ENCODE assay signal across 19 cellular contexts in genomic region chr2:24182507-24182906, GRCh38. TPM values are rescaled to one million over a fixed set of nuclear protein-coding genes. Genes with fewer than 3 reads are reported as not detected.
DNase-seq lines count a peak whose midpoint lies in the region; TF ChIP-seq lines count a peak whose summit lies in the region.
"Had no signal": no experiment of that assay in that cellular context is flagged by ENCODE, and none has a peak within 500 bp of the region (broad histone marks: within the 10 kb centered on the region; RNA-seq: fewer than 3 reads in every experiment).

No MANE protein-coding gene starts in this region.

- no peak overlapping the region for H3K9ac ChIP-seq in Loucy (ENCODE audit: low read depth, low read length, poor library complexity, severe bottlenecking)
- H3K9ac ChIP-seq in neuronal stem cell (ENCODE audit: low read depth, low read length, poor library complexity): no peak overlapping the region
- H3K9ac ChIP-seq in GM23248: no peak overlapping the region
- H3K9ac ChIP-seq: BLaER1 treated with 17β-estradiol and CSF1 and Interleukin-3, amounts not matched to agents 10 nM and 100 nM had no signal

- H3K4me1 ChIP-seq in Loucy (ENCODE audit: insufficient read depth, low read length, poor library complexity, severe bottlenecking) (peaks cover 15% of the 10 kb centered on the region), SJCRH30 (peaks cover 7% of the 10 kb centered on the region; the same call in 1 of the 2 replicates), neuronal stem cell (ENCODE audit: control insufficient read depth in 2 of 2, insufficient read depth in 1 of 2, low read depth in 1 of 2, low read length in 2 of 2) (peaks cover 7 to 9% of the 10 kb centered on the region in 2 donors), GM23248 (ENCODE audit: insufficient read depth) (no peaks in the 10 kb centered on the region)

- H2BK15ac ChIP-seq in neuronal stem cell (ENCODE audit: low read length): no peak overlapping the region

- no peaks in the 10 kb centered on the region for H3K79me2 ChIP-seq in Loucy (ENCODE audit: insufficient read depth, low read length)
- H3K79me2 ChIP-seq in GM23248 (ENCODE audit: insufficient read depth): no peaks in the 10 kb centered on the region

- TF ChIP-seq CTCF in Loucy (conservative IDR thresholded peaks at IDR 0.05; ENCODE audit: low read length): no peak

- no peak overlapping the region for H3K27ac ChIP-seq in SJCRH30
- H3K27ac ChIP-seq in neuronal stem cell (replicated peaks; ENCODE audit: low read length): no peak overlapping the region
- H3K27ac ChIP-seq in GM23248: no peak overlapping the region
- H3K27ac ChIP-seq: BLaER1 treated with 17β-estradiol and CSF1 and Interleukin-3, amounts not matched to agents 10 nM and 100 nM; SK-N-MC had no signal

- H4K8ac ChIP-seq in neuronal stem cell (ENCODE audit: low read depth, low read length): no peak overlapping the region

- DNase-seq in NCI-H2196 (lab: John Stamatoyannopoulos, UW; ENCODE audit: unreplicated experiment): peak; percentile 29
- DNase-seq in NCI-H2196 treated with DMSO at 0.1 percent for 48 hours (lab: John Stamatoyannopoulos, UW; ENCODE audit: unreplicated experiment): no peak
- peak; percentile 36 to 51 for DNase-seq in SJCRH30
- DNase-seq in neuronal stem cell (ENCODE audit: low spot score): no peak
- no peak for DNase-seq in GM23248
- no peak for DNase-seq in activated CD4-positive, alpha-beta T cell treated with anti-CD3 and anti-CD28 coated beads, Interleukin-2, amount 50 U/mL, for 48 hours
- DNase-seq in RPMI8226: no peak
- DNase-seq: 8988T, COR-L47, HFFc6, NCI-H1417 treated with DMSO at 0.1 percent for 48 hours, NCI-H2081, NCI-H446 treated with DMSO at 0.1 percent for 48 hours, T-cell had no signal

- H3K14ac ChIP-seq in neuronal stem cell (ENCODE audit: low read length): no peak overlapping the region

- no peaks in the 10 kb centered on the region for H3K79me1 ChIP-seq in neuronal stem cell (ENCODE audit: low read depth, low read length)

- no CpG with 5 or more reads among the region's 7 CpGs for WGBS in neuronal stem cell (ENCODE audit: extremely low coverage in 2 of 2, insufficient read length in 2 of 2, insufficient replicate concordance in 1 of 2), 2 donors
- whole genome bisulfite sequencing in GM23248 (ENCODE audit: low coverage in 1 of 2, low lambda C conversion rate in 2 of 2, missing lambda C conversion rate in 2 of 2), 2 experiments: 89 to 92% methylated on average over 7 of the region's 7 CpGs

- no peaks in the 10 kb centered on the region for H3K9me2 ChIP-seq in Loucy (replicated peaks; ENCODE audit: low read depth, low read length)
- H3K9me2 ChIP-seq in GM23248 (ENCODE audit: insufficient read depth): no peaks in the 10 kb centered on the region

- H3K36me3 ChIP-seq in Loucy (ENCODE audit: insufficient read depth, low read length): no peaks in the 10 kb centered on the region
- H3K36me3 ChIP-seq in SJCRH30: no peaks in the 10 kb centered on the region
- no peaks in the 10 kb centered on the region for H3K36me3 ChIP-seq in neuronal stem cell (replicated peaks in 1 of 2; ENCODE audit: control insufficient read depth in 2 of 2, insufficient read depth in 2 of 2, low read length in 2 of 2)
- H3K36me3 ChIP-seq in GM23248 (ENCODE audit: low read depth): no peaks in the 10 kb centered on the region
- H3K36me3 ChIP-seq: BLaER1 treated with 17β-estradiol and CSF1 and Interleukin-3, amounts not matched to agents 10 nM and 100 nM had no signal

- no peak overlapping the region for H2BK5ac ChIP-seq in neuronal stem cell (ENCODE audit: low read length)

- no peak overlapping the region for H2BK120ac ChIP-seq in neuronal stem cell (ENCODE audit: low read depth, low read length)

- in situ Hi-C loops in GM23248 (cut with MboI): no loop called here

- H2AK5ac ChIP-seq in neuronal stem cell (ENCODE audit: low read depth, low read length): no peak overlapping the region

- H3K4me2 ChIP-seq in Loucy (ENCODE audit: low read depth, low read length, poor library complexity, severe bottlenecking) (no peak overlapping the region), neuronal stem cell (ENCODE audit: insufficient read depth, low read length, poor library complexity, severe bottlenecking) (no peak overlapping the region), GM23248 (ENCODE audit: unreplicated experiment) (no peak overlapping the region)

- H3K4me3 ChIP-seq in Loucy (ENCODE audit: low read length, poor library complexity, severe bottlenecking): no peak overlapping the region
- H3K4me3 ChIP-seq in SJCRH30: no peak overlapping the region; the same call in 1 of the 2 replicates
- H3K4me3 ChIP-seq in neuronal stem cell (ENCODE audit: low read length in 2 of 2): no peak overlapping the region
- H3K4me3 ChIP-seq in GM23248: no peak overlapping the region
- H3K4me3 ChIP-seq: BLaER1 treated with 17β-estradiol and CSF1 and Interleukin-3, amounts not matched to agents 10 nM and 100 nM; SK-N-MC had no signal

- no peaks in the 10 kb centered on the region for H3K9me3 ChIP-seq in Loucy (ENCODE audit: insufficient read depth, low read depth, low read length)
- H3K9me3 ChIP-seq in SJCRH30 (replicated peaks): no peaks in the 10 kb centered on the region
- no peaks in the 10 kb centered on the region for H3K9me3 ChIP-seq in neuronal stem cell (replicated peaks in 1 of 2; ENCODE audit: control insufficient read depth in 2 of 2, insufficient read depth in 1 of 2, low read depth in 1 of 2, low read length in 2 of 2)
- no peaks in the 10 kb centered on the region for H3K9me3 ChIP-seq in GM23248 (ENCODE audit: low read depth)
- H3K9me3 ChIP-seq: BLaER1 treated with 17β-estradiol and CSF1 and Interleukin-3, amounts not matched to agents 10 nM and 100 nM had no signal

- H2AFZ ChIP-seq in Loucy (ENCODE audit: low read length) (0 out of 2 replicates have a peak overlapping the region, but pooled peaks have one; percentile 27), neuronal stem cell (ENCODE audit: low read length) (peak overlapping the region; percentile 61), GM23248 (no peak overlapping the region)

- H4K20me1 ChIP-seq in Loucy (ENCODE audit: insufficient read depth, low read length, poor library complexity, severe bottlenecking) (no peaks in the 10 kb centered on the region), GM23248 (ENCODE audit: insufficient read depth) (no peaks in the 10 kb centered on the region)
- H4K20me1 ChIP-seq: BLaER1 treated with 17β-estradiol and CSF1 and Interleukin-3, amounts not matched to agents 10 nM and 100 nM had no signal

- no peak overlapping the region for H4K91ac ChIP-seq in neuronal stem cell (ENCODE audit: low read depth, low read length, poor library complexity)

- H3K23ac ChIP-seq in neuronal stem cell (ENCODE audit: low read depth, low read length, poor library complexity): no peak overlapping the region

- no peak overlapping the region for H3K18ac ChIP-seq in neuronal stem cell (ENCODE audit: low read length)

- no peak overlapping the region for H2BK12ac ChIP-seq in neuronal stem cell (ENCODE audit: low read length)

- H3F3A ChIP-seq in Loucy (ENCODE audit: low read depth): no peaks in the 10 kb centered on the region
- no peaks in the 10 kb centered on the region for H3F3A ChIP-seq in GM23248 (ENCODE audit: insufficient read depth)

- H3K27me3 ChIP-seq in Loucy (ENCODE audit: insufficient read depth, low read length, poor library complexity, severe bottlenecking): no peaks in the 10 kb centered on the region
- H3K27me3 ChIP-seq in SJCRH30: no peaks in the 10 kb centered on the region
- peaks cover 0 to 8% (median 0%) of the 10 kb centered on the region in 3 experiments for H3K27me3 ChIP-seq in neuronal stem cell (ENCODE audit: control insufficient read depth in 3 of 3, insufficient read depth in 3 of 3, low read depth in 1 of 3, low read length in 3 of 3)
- no peaks in the 10 kb centered on the region for H3K27me3 ChIP-seq in GM23248 (replicated peaks; ENCODE audit: insufficient read depth)
- H3K27me3 ChIP-seq: BLaER1 treated with 17β-estradiol and CSF1 and Interleukin-3, amounts not matched to agents 10 nM and 100 nM had no signal

- no peak overlapping the region for H3K4ac ChIP-seq in neuronal stem cell (ENCODE audit: low read length)

RNA-seq across cellular contexts. Expression of gene FAM228A, which starts 7.7 kb away (rescaled TPM):
- not detected in 2 replicates for total RNA-seq in SJCRH30 (2014; rRNA removed; shearing (Covaris generic))
- 1.0 TPM for polyA plus RNA-seq in neuronal stem cell (2013, experiment 1 of 2)
- 0.61 TPM for polyA plus RNA-seq in neuronal stem cell (2013, experiment 2 of 2)
- 2.1 TPM in 1 of 2 replicates, not detected in the other for total RNA-seq in GM23248 (2014; rRNA removed; shearing (Covaris generic))
- not detected in 2 replicates for polyA plus RNA-seq in GM23248 (2016; fragmentation: Nextera tagmentation; extraction: Ambion mirVana)
- total RNA-seq: HFFc6, LHCN-M2 had no signal

RNA-seq across cellular contexts. Expression of gene FAM228B, which starts 59.2 kb away (rescaled TPM):
- 2.2 and 2.5 TPM in 2 replicates for total RNA-seq in SJCRH30 (2014; rRNA removed; shearing (Covaris generic))
- polyA plus RNA-seq in neuronal stem cell (2013, experiment 1 of 2): 16.9 TPM
- 16.3 TPM for polyA plus RNA-seq in neuronal stem cell (2013, experiment 2 of 2)
- 5.8 and 22.4 TPM in 2 replicates for total RNA-seq in GM23248 (2014; rRNA removed; shearing (Covaris generic))
- 12.1 and 15.1 TPM in 2 replicates for polyA plus RNA-seq in GM23248 (2016; fragmentation: Nextera tagmentation; extraction: Ambion mirVana)

RNA-seq across cellular contexts. Expression of gene PFN4, which starts 59.4 kb away (rescaled TPM):
- total RNA-seq in SJCRH30 (2014; rRNA removed; shearing (Covaris generic)): 0.53 and 0.81 TPM in 2 replicates
- 0.99 TPM for polyA plus RNA-seq in neuronal stem cell (2013, experiment 1 of 2)
- polyA plus RNA-seq in neuronal stem cell (2013, experiment 2 of 2): 1.1 TPM
- not detected in 2 replicates for total RNA-seq in GM23248 (2014; rRNA removed; shearing (Covaris generic))
- polyA plus RNA-seq in GM23248 (2016; fragmentation: Nextera tagmentation; extraction: Ambion mirVana): 0.60 and 0.64 TPM in 2 replicates
- total RNA-seq: OCI-LY7 had no signal

Comparison
In these comparisons a context has a peak if more than half of its experiments do, and no peak if none do; other contexts are left out.
1. DNase-seq: peak in NCI-H2196 (single experiment) and SJCRH30 (2 of 2); none in NCI-H2196 treated with DMSO at 0.1 percent for 48 hours (single experiment), neuronal stem cell (single experiment), GM23248 (single experiment), activated CD4-positive, alpha-beta T cell treated with anti-CD3 and anti-CD28 coated beads, Interleukin-2, amount 50 U/mL, for 48 hours (0 of 2) and RPMI8226 (single experiment).